Comparison of ENCODE assay signal across 8 cellular contexts in the genomic region with DNA sequence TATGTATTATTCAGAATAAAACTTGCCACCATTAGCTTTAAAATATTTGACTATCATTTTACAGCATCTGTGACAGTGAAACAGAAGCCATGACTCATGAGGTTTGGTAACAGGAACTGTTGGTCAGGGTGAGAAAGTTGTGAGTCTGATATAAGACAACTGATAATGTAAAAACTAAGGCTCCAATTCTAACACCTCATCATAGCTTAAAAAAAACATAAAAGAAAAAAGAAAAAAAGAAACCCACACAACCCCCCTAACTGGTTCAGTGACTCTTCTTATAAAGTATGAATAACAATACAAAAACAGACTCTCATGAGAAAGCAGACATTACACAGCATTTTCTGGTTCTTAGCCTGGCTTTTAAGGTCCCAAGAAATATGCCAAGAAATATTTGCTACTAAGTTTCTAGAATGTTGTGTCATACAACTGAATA.
A peak's percentile ranks its signal among the peaks of the same experiment; 100 is the strongest.
DNase-seq lines count a peak whose midpoint lies in the region; ATAC-seq, FAIRE-seq and TF ChIP-seq lines count a peak whose summit lies in the region.

No MANE protein-coding gene starts in this region.

- DNase-seq in activated CD4-positive, alpha-beta T cell treated with anti-CD3 and anti-CD28 coated beads for 4 hours, result peak; percentile 14 to 18
- no peak for DNase-seq in activated CD4-positive, alpha-beta T cell treated with anti-CD3 and anti-CD28 coated beads, Interleukin-2, amount 50 U/mL, for 4 hours
- peak; percentile 50 for DNase-seq in Jurkat, Clone E6-1 (ENCODE audit: low read depth, low spot score)
- DNase-seq in astrocyte (ENCODE audit: low read depth) (peak; percentile 87), sciatic nerve (ENCODE audit: low spot score) (no peak), putamen (ENCODE audit: low spot score) (no peak), middle frontal gyrus (ENCODE audit: extremely low spot score, low spot score) (no peak)

- H3K27ac ChIP-seq in astrocyte (ENCODE audit: low read depth, low read length), result peak overlapping the region; percentile 73

- ATAC-seq in GM21737 (IDR thresholded peaks at IDR 0.05; ENCODE audit: unreplicated experiment) (peak; percentile 89), sciatic nerve (peak; percentile 39)

- H3K4me3 Mint-ChIP-seq in astrocyte (ENCODE audit: unreplicated experiment), result no peak overlapping the region

- intact Hi-C loops in sciatic nerve (cut with DNase I), result no loop called here

- no peaks in the 10 kb centered on the region for H3K27me3 Mint-ChIP-seq in astrocyte (ENCODE audit: low read depth, unreplicated experiment)

- no peak overlapping the region for H3K4me3 ChIP-seq in Jurkat, Clone E6-1 (ENCODE audit: low read length)
- no peak overlapping the region for H3K4me3 ChIP-seq in astrocyte (ENCODE audit: insufficient read depth, low read depth, low read length)

- peak overlapping the region; percentile 57 for H3K4me2 ChIP-seq in astrocyte (ENCODE audit: low read length)

- no peaks in the 10 kb centered on the region for H3K79me2 ChIP-seq in astrocyte (ENCODE audit: insufficient read depth, low read length)

- H2AFZ ChIP-seq in astrocyte (ENCODE audit: low read depth, low read length), result no peak overlapping the region

- no peaks in the 10 kb centered on the region for H3K27me3 ChIP-seq in astrocyte (ENCODE audit: insufficient read depth, low read length)

- H3K36me3 Mint-ChIP-seq in astrocyte (ENCODE audit: low read depth, unreplicated experiment), result no peaks in the 10 kb centered on the region

- no peaks in the 10 kb centered on the region for H3K9me3 Mint-ChIP-seq in astrocyte (ENCODE audit: unreplicated experiment)

- H3K9ac ChIP-seq in astrocyte (ENCODE audit: low read length), result peak overlapping the region; percentile 59

- H3K36me3 ChIP-seq in astrocyte (ENCODE audit: insufficient read depth, low read length), result peaks cover 13% of the 10 kb centered on the region

- peak overlapping the region; percentile 75 for H3K27ac Mint-ChIP-seq in astrocyte (ENCODE audit: unreplicated experiment)

- H3K4me1 Mint-ChIP-seq in astrocyte (ENCODE audit: low read depth, unreplicated experiment), result peaks cover 58% of the 10 kb centered on the region

- H3K4me1 ChIP-seq in astrocyte (ENCODE audit: insufficient read depth, low read length), result peaks cover 37% of the 10 kb centered on the region

- no peaks in the 10 kb centered on the region for H3K9me3 ChIP-seq in astrocyte (ENCODE audit: insufficient read depth, low read depth, low read length)

- no peaks in the 10 kb centered on the region for H4K20me1 ChIP-seq in astrocyte (ENCODE audit: insufficient read depth, low read length)

- no peak for TF ChIP-seq CTCF in astrocyte (IDR thresholded peaks at IDR 0.05; ENCODE audit: insufficient read depth, low read depth, low read length)

- peak; percentile 45 for FAIRE-seq in astrocyte (lab: Jason Lieb, UNC)

Comparison
In these comparisons a context has a peak if more than half of its experiments do, and no peak if none do; other contexts are left out.
1. DNase-seq: peak in activated CD4-positive, alpha-beta T cell treated with anti-CD3 and anti-CD28 coated beads for 4 hours (2 of 2), Jurkat, Clone E6-1 (single experiment) and astrocyte (single experiment); none in activated CD4-positive, alpha-beta T cell treated with anti-CD3 and anti-CD28 coated beads, Interleukin-2, amount 50 U/mL, for 4 hours (0 of 2), sciatic nerve (single experiment), putamen (single experiment) and middle frontal gyrus (single experiment).